Comparison of ENCODE assay signal across 15 cellular contexts in the genomic region with DNA sequence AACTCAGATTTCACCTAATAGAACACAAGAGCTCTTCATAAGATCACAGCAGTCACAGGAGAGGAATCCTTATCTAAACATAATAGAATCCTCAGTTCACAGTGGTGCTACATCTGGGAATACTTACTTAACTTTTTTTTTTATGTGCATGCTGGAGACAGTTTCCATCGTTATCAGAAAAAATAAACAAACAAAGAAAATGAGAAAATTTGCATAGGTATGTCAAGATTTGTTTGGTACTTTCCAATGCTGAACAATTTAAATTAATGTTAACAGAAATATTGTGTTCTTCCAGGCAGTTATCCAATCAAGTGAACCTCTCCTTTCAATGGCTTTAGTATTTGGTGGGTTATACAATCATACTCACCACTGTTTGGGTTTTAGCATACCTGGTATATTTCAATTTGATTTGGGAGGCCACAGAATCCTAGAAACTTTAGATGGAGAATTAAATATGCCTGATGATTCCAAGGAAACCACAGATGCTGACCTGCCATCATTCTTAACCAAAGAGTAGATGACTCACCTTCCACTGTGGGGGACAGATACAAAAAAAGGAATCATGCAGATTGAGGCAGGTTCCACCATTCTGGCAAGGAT. TPM values are rescaled to one million over a fixed set of nuclear protein-coding genes. Genes with fewer than 3 reads are reported as not detected.
DNase-seq lines count a peak whose midpoint lies in the region; ATAC-seq and TF ChIP-seq lines count a peak whose summit lies in the region.
"Had no signal": no experiment of that assay in that cellular context is flagged by ENCODE, and none has a peak within 500 bp of the region (broad histone marks: within the 10 kb centered on the region; RNA-seq: fewer than 3 reads in every experiment).

No MANE protein-coding gene starts in this region.

- no peak overlapping the region for H3K4me3 ChIP-seq in PC-9
- H3K4me3 ChIP-seq in endodermal cell (ENCODE audit: low read length), result no peak overlapping the region
- H3K4me3 ChIP-seq: esophagus muscularis mucosa, left ventricle myocardium inferior had no signal

- H3K4me3 Mint-ChIP-seq in endodermal cell (no peak overlapping the region), osteocyte (ENCODE audit: unreplicated experiment) (no peak overlapping the region), glutamatergic neuron (ENCODE audit: unreplicated experiment) (no peak overlapping the region)
- H3K4me3 Mint-ChIP-seq in activated CD8-positive, alpha-beta T cell treated with anti-CD3 and anti-CD28 coated beads, Interleukin-2, amount 10 ng/mL, durations not matched to agents 7 days and 5 days, result no peak overlapping the region
- no peak overlapping the region for H3K4me3 Mint-ChIP-seq in activated CD4-positive, alpha-beta memory T cell treated with anti-CD3 and anti-CD28 coated beads for 36 hours
- H3K4me3 Mint-ChIP-seq: brain; CD8-positive, alpha-beta memory T cell; stimulated activated memory B cell treated with anti-CD40 and anti-IgM and Interleukin-4, amounts not matched to agents 10 μg/mL and 1 μg/mL and 100 μg/mL, for 72 hours had no signal

- H3K36me3 Mint-ChIP-seq in endodermal cell (ENCODE audit: low read depth), result no peaks in the 10 kb centered on the region
- H3K36me3 Mint-ChIP-seq in osteocyte (ENCODE audit: unreplicated experiment), result peaks cover 2% of the 10 kb centered on the region
- no peaks in the 10 kb centered on the region for H3K36me3 Mint-ChIP-seq in glutamatergic neuron (ENCODE audit: unreplicated experiment)
- H3K36me3 Mint-ChIP-seq in activated CD8-positive, alpha-beta T cell treated with anti-CD3 and anti-CD28 coated beads, Interleukin-2, amount 10 ng/mL, durations not matched to agents 7 days and 5 days (ENCODE audit: low read depth), result no peaks in the 10 kb centered on the region
- H3K36me3 Mint-ChIP-seq in activated CD4-positive, alpha-beta memory T cell treated with anti-CD3 and anti-CD28 coated beads for 36 hours, result peaks cover 7% of the 10 kb centered on the region

- H3K4me2 ChIP-seq in PC-9, result peak overlapping the region; percentile 51

- BruUV-seq in PC-9 (replicated peaks; lab: Mats Ljungman, UMichigan), result no TSS peak

- no peaks in the 10 kb centered on the region for H3K79me2 ChIP-seq in PC-9 (ENCODE audit: low read depth)

- no peaks in the 10 kb centered on the region for H3K9me2 ChIP-seq in PC-9 (ENCODE audit: insufficient read depth)

- peaks cover 5% of the 10 kb centered on the region; the same call in 1 of the 2 replicates for H3F3A ChIP-seq in PC-9 (ENCODE audit: insufficient read depth, low read depth)

- POLR2A ChIA-PET in PC-9 (lab: Charles Lee; ENCODE audit: unreplicated experiment), result no interaction called here
- POLR2A ChIA-PET in activated CD8-positive, alpha-beta T cell treated with anti-CD3 and anti-CD28 coated beads, Interleukin-2, amount 10 ng/mL, durations not matched to agents 7 days and 5 days (lab: Charles Lee), result no interaction called here
- POLR2A ChIA-PET in activated CD4-positive, alpha-beta memory T cell treated with anti-CD3 and anti-CD28 coated beads for 36 hours (lab: Charles Lee), result no interaction called here

- H4K20me1 ChIP-seq in PC-9 (ENCODE audit: insufficient read depth), result no peaks in the 10 kb centered on the region

- H3K27ac Mint-ChIP-seq in endodermal cell (peak overlapping the region; percentile 56), osteocyte (ENCODE audit: unreplicated experiment) (peak overlapping the region; percentile 39), glutamatergic neuron (ENCODE audit: unreplicated experiment) (no peak overlapping the region)
- no peak overlapping the region for H3K27ac Mint-ChIP-seq in activated CD8-positive, alpha-beta T cell treated with anti-CD3 and anti-CD28 coated beads, Interleukin-2, amount 10 ng/mL, durations not matched to agents 7 days and 5 days
- H3K27ac Mint-ChIP-seq in activated CD4-positive, alpha-beta memory T cell treated with anti-CD3 and anti-CD28 coated beads for 36 hours, result no peak overlapping the region
- H3K27ac Mint-ChIP-seq: brain; stimulated activated memory B cell treated with anti-CD40 and anti-IgM and Interleukin-4, amounts not matched to agents 10 μg/mL and 1 μg/mL and 100 μg/mL, for 72 hours had no signal

- H3K4me1 ChIP-seq in PC-9 (replicated peaks; ENCODE audit: insufficient read depth) (peaks cover 14% of the 10 kb centered on the region), endodermal cell (ENCODE audit: control insufficient read depth, insufficient read depth, low read length) (peaks cover 7% of the 10 kb centered on the region)
- H3K4me1 ChIP-seq: esophagus muscularis mucosa, left ventricle myocardium inferior had no signal

- no peaks in the 10 kb centered on the region for H3K36me3 ChIP-seq in PC-9 (ENCODE audit: low read depth)
- H3K36me3 ChIP-seq in endodermal cell (ENCODE audit: control insufficient read depth, insufficient read depth, low read length), result no peaks in the 10 kb centered on the region
- H3K36me3 ChIP-seq: esophagus muscularis mucosa, neutrophil had no signal

- peak; percentile 89 for DNase-seq in EH (ENCODE audit: low read depth)
- DNase-seq in PC-9, result peak in 1 of 2 experiments; percentile 17
- no peak for DNase-seq in endodermal cell
- no peak for DNase-seq in osteocyte (ENCODE audit: extremely low spot score, unreplicated experiment)
- DNase-seq in glutamatergic neuron, result no peak
- no peak for DNase-seq in activated CD8-positive, alpha-beta T cell treated with anti-CD3 and anti-CD28 coated beads, Interleukin-2, amount 10 ng/mL, durations not matched to agents 7 days and 5 days
- DNase-seq in NCI-H510A (lab: John Stamatoyannopoulos, UW), result no peak
- no peak for DNase-seq in activated CD4-positive, alpha-beta memory T cell treated with anti-CD3 and anti-CD28 coated beads for 36 hours
- DNase-seq: CD8-positive, alpha-beta memory T cell; left ventricle myocardium inferior; stimulated activated CD4-positive, alpha-beta T cell treated with anti-CD3 and anti-CD28 coated beads, Interleukin-2, amount 100 ng/mL, for 24 hours had no signal

- H3K9ac ChIP-seq in endodermal cell (ENCODE audit: extremely low read depth, low read length, poor library complexity, severe bottlenecking), result no peak overlapping the region

- H3K27me3 ChIP-seq in PC-9 (ENCODE audit: insufficient read depth, low read depth) (no peaks in the 10 kb centered on the region), endodermal cell (ENCODE audit: control insufficient read depth, insufficient read depth, low read length, poor library complexity, severe bottlenecking) (no peaks in the 10 kb centered on the region)
- H3K27me3 ChIP-seq: esophagus muscularis mucosa, neutrophil had no signal

- no peak for ATAC-seq in activated CD8-positive, alpha-beta T cell treated with anti-CD3 and anti-CD28 coated beads, Interleukin-2, amount 10 ng/mL, durations not matched to agents 7 days and 5 days
- ATAC-seq: stimulated activated memory B cell treated with anti-CD40 and anti-IgM and Interleukin-4, amounts not matched to agents 10 μg/mL and 1 μg/mL and 100 μg/mL, for 72 hours had no signal

- WGBS in endodermal cell (ENCODE audit: insufficient coverage in 1 of 2, insufficient read length in 1 of 2), 2 experiments, result 100% methylated on average over 1 of the region's 1 CpG

- no peak overlapping the region for H2AFZ ChIP-seq in PC-9

- no peak for TF ChIP-seq CTCF in PC-9 (conservative IDR thresholded peaks at IDR 0.05)
- no peak for TF ChIP-seq CTCF in endodermal cell (conservative IDR thresholded peaks at IDR 0.05)
- no peak for TF ChIP-seq CTCF in osteocyte (IDR thresholded peaks at IDR 0.05)
- TF ChIP-seq CTCF in glutamatergic neuron (IDR thresholded peaks at IDR 0.05; ENCODE audit: partially characterized antibody, unreplicated experiment), result no peak

- H3K9me3 ChIP-seq in PC-9 (ENCODE audit: insufficient read depth, low read depth), result no peaks in the 10 kb centered on the region
- no peaks in the 10 kb centered on the region for H3K9me3 ChIP-seq in endodermal cell (ENCODE audit: control insufficient read depth, low read length)
- H3K9me3 ChIP-seq: esophagus muscularis mucosa, left ventricle myocardium inferior, neutrophil had no signal

- H3K27ac ChIP-seq in PC-9 (no peak overlapping the region), endodermal cell (ENCODE audit: low read depth, low read length) (no peak overlapping the region)
- H3K27ac ChIP-seq: esophagus muscularis mucosa, left ventricle myocardium inferior, neutrophil had no signal

- H3K27me3 Mint-ChIP-seq in endodermal cell (ENCODE audit: insufficient read depth) (peaks cover 2% of the 10 kb centered on the region), osteocyte (ENCODE audit: unreplicated experiment) (no peaks in the 10 kb centered on the region), glutamatergic neuron (ENCODE audit: unreplicated experiment) (no peaks in the 10 kb centered on the region)
- no peaks in the 10 kb centered on the region for H3K27me3 Mint-ChIP-seq in activated CD8-positive, alpha-beta T cell treated with anti-CD3 and anti-CD28 coated beads, Interleukin-2, amount 10 ng/mL, durations not matched to agents 7 days and 5 days (ENCODE audit: low read depth)
- no peaks in the 10 kb centered on the region for H3K27me3 Mint-ChIP-seq in activated CD4-positive, alpha-beta memory T cell treated with anti-CD3 and anti-CD28 coated beads for 36 hours
- H3K27me3 Mint-ChIP-seq: CD8-positive, alpha-beta memory T cell; stimulated activated memory B cell treated with anti-CD40 and anti-IgM and Interleukin-4, amounts not matched to agents 10 μg/mL and 1 μg/mL and 100 μg/mL, for 72 hours had no signal

- CTCF ChIA-PET in PC-9 (lab: Charles Lee), result no interaction called here
- CTCF ChIA-PET in activated CD8-positive, alpha-beta T cell treated with anti-CD3 and anti-CD28 coated beads, Interleukin-2, amount 10 ng/mL, durations not matched to agents 7 days and 5 days (lab: Charles Lee), result interaction anchor here (0.6 to 1.2 kb wide), 2 partner anchors 9 to 148 kb away, joined by 3 to 5 read pairs; no protein-coding TSS in a partner anchor
- CTCF ChIA-PET in activated CD4-positive, alpha-beta memory T cell treated with anti-CD3 and anti-CD28 coated beads for 36 hours (lab: Charles Lee), result no interaction called here

- H3K4me1 Mint-ChIP-seq in endodermal cell, result peaks cover 38% of the 10 kb centered on the region
- H3K4me1 Mint-ChIP-seq in osteocyte (ENCODE audit: unreplicated experiment), result peaks cover 15% of the 10 kb centered on the region
- no peaks in the 10 kb centered on the region for H3K4me1 Mint-ChIP-seq in glutamatergic neuron (ENCODE audit: low read depth, unreplicated experiment)
- H3K4me1 Mint-ChIP-seq in activated CD8-positive, alpha-beta T cell treated with anti-CD3 and anti-CD28 coated beads, Interleukin-2, amount 10 ng/mL, durations not matched to agents 7 days and 5 days (ENCODE audit: low read depth), result peaks cover 29% of the 10 kb centered on the region
- H3K4me1 Mint-ChIP-seq in activated CD4-positive, alpha-beta memory T cell treated with anti-CD3 and anti-CD28 coated beads for 36 hours (ENCODE audit: low read depth), result no peaks in the 10 kb centered on the region
- H3K4me1 Mint-ChIP-seq: stimulated activated memory B cell treated with anti-CD40 and anti-IgM and Interleukin-4, amounts not matched to agents 10 μg/mL and 1 μg/mL and 100 μg/mL, for 72 hours had no signal

- intact Hi-C loops in PC-9 (cut with micrococcal nuclease; ENCODE audit: unreplicated experiment), result loop anchor here (5.0 kb wide), 1 partner anchor 109 kb away; no protein-coding TSS in a partner anchor
- intact Hi-C loops in activated CD4-positive, alpha-beta memory T cell treated with anti-CD3 and anti-CD28 coated beads for 36 hours (cut with micrococcal nuclease), result no loop called here

- H3K9me3 Mint-ChIP-seq in endodermal cell (no peaks in the 10 kb centered on the region), osteocyte (ENCODE audit: unreplicated experiment) (no peaks in the 10 kb centered on the region), glutamatergic neuron (ENCODE audit: unreplicated experiment) (no peaks in the 10 kb centered on the region)
- no peaks in the 10 kb centered on the region for H3K9me3 Mint-ChIP-seq in activated CD8-positive, alpha-beta T cell treated with anti-CD3 and anti-CD28 coated beads, Interleukin-2, amount 10 ng/mL, durations not matched to agents 7 days and 5 days (ENCODE audit: insufficient read depth)
- no peaks in the 10 kb centered on the region for H3K9me3 Mint-ChIP-seq in activated CD4-positive, alpha-beta memory T cell treated with anti-CD3 and anti-CD28 coated beads for 36 hours
- H3K9me3 Mint-ChIP-seq: CD8-positive, alpha-beta memory T cell; stimulated activated memory B cell treated with anti-CD40 and anti-IgM and Interleukin-4, amounts not matched to agents 10 μg/mL and 1 μg/mL and 100 μg/mL, for 72 hours had no signal

RNA-seq across cellular contexts. Expression of a gene that starts 6.4 kb away (rescaled TPM):
- total RNA-seq in PC-9 (2021) (0.07 and 0.28 TPM in 2 replicates), endodermal cell (1 to 10 TPM in 1 of 2 donors, under 1 TPM in 1; 0.75 to 1.3 TPM), osteocyte (1.4 and 1.7 TPM in 2 replicates), glutamatergic neuron (ENCODE audit: unreplicated experiment) (0.32 TPM)
- polyA plus RNA-seq in endodermal cell (2013, experiment 1 of 2), result 1.9 TPM
- polyA plus RNA-seq in endodermal cell (2013, experiment 2 of 2), result 2.2 TPM
- total RNA-seq in activated CD8-positive, alpha-beta T cell treated with anti-CD3 and anti-CD28 coated beads, Interleukin-2, amount 10 ng/mL, durations not matched to agents 7 days and 5 days, result 1 to 10 TPM in 1 of 2 experiments, under 1 TPM in 1; 0.68 to 1.2 TPM
- under 1 TPM; 0.24 to 0.31 TPM for total RNA-seq in activated CD4-positive, alpha-beta memory T cell treated with anti-CD3 and anti-CD28 coated beads for 36 hours

Comparison
In these comparisons a context has a peak if more than half of its experiments do, and no peak if none do; other contexts are left out.
1. H3K27ac Mint-ChIP-seq: peak in endodermal cell (single experiment) and osteocyte (single experiment); none in glutamatergic neuron (single experiment), activated CD8-positive, alpha-beta T cell treated with anti-CD3 and anti-CD28 coated beads, Interleukin-2, amount 10 ng/mL, durations not matched to agents 7 days and 5 days (single experiment) and activated CD4-positive, alpha-beta memory T cell treated with anti-CD3 and anti-CD28 coated beads for 36 hours (single experiment).